In the genomic region with DNA sequence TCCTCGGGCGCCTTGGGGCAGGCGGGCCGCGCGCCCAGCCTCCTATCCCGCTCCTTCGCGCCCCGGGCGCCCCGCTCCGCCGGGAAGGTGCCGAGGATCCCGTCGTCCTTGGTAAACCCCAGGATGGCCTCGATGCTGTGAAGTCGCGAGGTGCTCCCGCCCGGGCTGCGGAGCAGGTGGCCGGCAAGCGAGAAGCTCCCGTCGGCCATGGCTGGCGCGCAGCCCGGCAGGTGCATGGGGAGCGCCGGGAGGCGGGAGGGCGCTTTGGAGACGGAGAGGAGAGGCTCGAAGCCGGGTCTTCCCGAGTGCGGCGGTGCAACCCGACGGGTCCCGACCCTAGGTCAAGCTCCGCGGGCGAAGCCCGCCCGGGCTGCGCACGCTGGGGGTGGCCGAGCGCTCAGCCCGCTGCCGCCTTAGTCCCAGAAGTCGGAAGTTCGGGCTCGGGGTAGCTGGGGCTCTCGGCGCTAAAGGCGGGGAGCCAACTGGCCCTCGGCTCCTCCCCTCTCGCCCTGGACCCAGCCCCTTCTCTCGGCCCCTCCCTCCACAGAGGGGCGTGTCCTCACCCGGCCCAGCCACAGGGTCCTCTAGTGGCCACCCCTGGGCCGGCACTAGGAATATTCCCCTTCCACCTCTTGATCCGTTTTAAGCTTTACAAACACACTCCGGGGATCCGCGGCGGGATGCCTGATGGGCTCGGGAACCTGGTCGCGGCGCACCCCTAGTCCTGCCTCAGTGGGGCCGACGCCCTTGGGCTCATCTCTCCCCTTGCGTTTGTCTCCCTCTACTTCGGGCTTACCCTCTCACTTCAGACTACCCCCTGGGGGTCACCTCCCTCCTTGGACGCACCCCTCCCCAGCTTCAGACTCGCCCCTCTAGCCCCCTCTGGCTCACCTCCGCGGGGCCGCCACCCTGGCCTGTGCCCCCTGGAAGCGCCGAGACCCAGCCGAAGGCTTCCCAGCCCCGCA, we compare ENCODE assay signal across 8 cellular contexts. TPM values are rescaled to one million over a fixed set of nuclear protein-coding genes. Genes with fewer than 3 reads are reported as not detected.
A peak's percentile ranks its signal among the peaks of the same experiment; 100 is the strongest.
DNase-seq lines count a peak whose midpoint lies in the region; ATAC-seq and TF ChIP-seq lines count a peak whose summit lies in the region.

RAX (minus strand) TSS at position 484 of the 965 bp plus-strand sequence; CDS start at position 236, 248 bp downstream.

- H3K27me3 ChIP-seq in ascending aorta: peaks cover 17% of the 10 kb centered on the region
- peaks cover 0 to 92% of the 10 kb centered on the region in 2 donors for H3K27me3 ChIP-seq in tibial nerve

- ATAC-seq in HG02759 (IDR thresholded peaks at IDR 0.05; ENCODE audit: unreplicated experiment) (peak; percentile 28), GM21515 (IDR thresholded peaks at IDR 0.05; ENCODE audit: unreplicated experiment) (no peak)

- no peak within 1 kb of the TSS for H3K27ac ChIP-seq in ascending aorta
- no peak within 1 kb of the TSS for H3K27ac ChIP-seq in tibial nerve

- TF ChIP-seq CTCF in ascending aorta (IDR thresholded peaks at IDR 0.05) (no peak), tibial nerve (IDR thresholded peaks at IDR 0.05) (no peak)

- no peak for TF ChIP-seq EP300 in tibial nerve (IDR thresholded peaks at IDR 0.05)

- H3K36me3 ChIP-seq in ascending aorta (no peaks in the 10 kb centered on the region), tibial nerve (no peaks in the 10 kb centered on the region)

- WGBS in tibial nerve, 2 donors: 1 to 2% methylated on average over 73 to 79 of the region's 88 CpGs

- intact Hi-C loops in ascending aorta (cut with DNase I): no loop called here

- peak; percentile 87 for DNase-seq in D341Med (ENCODE audit: low spot score)
- DNase-seq in ascending aorta (ENCODE audit: low spot score in 2 of 2): no peak
- DNase-seq in kidney tubule cell (ENCODE audit: low spot score): peak; percentile 52
- DNase-seq in tibial nerve (ENCODE audit: low spot score in 2 of 2): no peak
- DNase-seq in GF-D8 (lab: John Stamatoyannopoulos, UW): no peak
- no peak for DNase-seq in T1000 (lab: John Stamatoyannopoulos, UW)

- no peak for TF ChIP-seq POLR2A in tibial nerve (IDR thresholded peaks at IDR 0.05)

- H3K9me3 ChIP-seq in ascending aorta (no peaks in the 10 kb centered on the region), tibial nerve (no peaks in the 10 kb centered on the region)

- H3K4me3 ChIP-seq in ascending aorta: peak within 1 kb of the TSS; percentile 44 to 51
- H3K4me3 ChIP-seq in tibial nerve: peak within 1 kb of the TSS in 3 of 4 donors; percentile 0 to 43 (median 24)

- H3K4me1 ChIP-seq in ascending aorta (peaks cover 0 to 5% of the 10 kb centered on the region in 2 donors), tibial nerve (peaks cover 0 to 40% (median 12%) of the 10 kb centered on the region in 4 donors)

RNA-seq across cellular contexts. Expression of gene RAX, which starts in this region (rescaled TPM):
- not detected for total RNA-seq in ascending aorta
- total RNA-seq in tibial nerve: not detected

Comparison
In these comparisons a context has a peak if more than half of its experiments do, and no peak if none do; other contexts are left out.
1. DNase-seq: peak in D341Med (single experiment) and kidney tubule cell (single experiment); none in ascending aorta (0 of 2), tibial nerve (0 of 2), GF-D8 (single experiment) and T1000 (single experiment).